Comparison of ENCODE assay signal across 7 cellular contexts in the genomic region with DNA sequence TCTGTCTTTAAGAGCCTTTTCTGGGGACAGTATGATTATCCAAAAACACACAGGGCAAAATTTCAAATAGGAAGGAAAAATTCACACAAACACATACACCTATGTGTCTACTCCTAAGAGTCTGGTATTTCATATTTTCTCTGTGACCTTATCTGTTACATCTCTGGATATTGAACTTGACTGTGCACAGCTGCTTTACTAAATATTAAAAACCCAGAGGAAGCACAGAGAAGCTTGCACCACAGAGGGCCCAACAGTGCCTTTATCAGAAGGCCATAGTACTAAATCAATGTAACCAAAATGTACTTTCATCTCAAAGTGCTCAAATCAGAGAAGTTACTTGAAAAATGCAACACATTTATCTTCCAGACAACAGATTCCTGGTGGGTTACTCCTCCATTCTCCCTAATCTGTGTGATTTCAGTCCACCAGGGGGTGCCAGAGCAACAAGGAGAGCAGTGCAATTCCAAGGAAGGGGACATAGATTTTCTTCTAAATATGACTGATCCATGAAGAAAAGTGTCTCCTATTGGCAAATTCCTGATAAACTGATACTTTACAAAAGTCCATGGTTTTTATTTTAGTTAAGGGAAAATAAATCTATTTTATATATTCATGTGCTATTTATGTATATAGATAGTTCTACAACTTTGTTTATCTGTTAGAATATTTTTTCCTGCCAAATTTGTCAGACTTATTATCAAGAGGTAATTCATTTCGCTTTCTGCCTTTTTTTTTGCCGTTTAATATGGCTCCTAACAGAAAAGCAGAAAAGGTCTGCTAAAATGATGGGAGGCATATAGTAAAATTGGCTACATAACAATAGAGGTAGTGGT.
DNase-seq lines count a peak whose midpoint lies in the region; ATAC-seq and TF ChIP-seq lines count a peak whose summit lies in the region.

No MANE protein-coding gene starts in this region.

- H4K20me1 ChIP-seq in PC-9 (ENCODE audit: insufficient read depth): no peaks in the 10 kb centered on the region

- no peak overlapping the region for H2AFZ ChIP-seq in PC-9

- POLR2A ChIA-PET in PC-9 (lab: Charles Lee; ENCODE audit: unreplicated experiment): no interaction called here

- no peaks in the 10 kb centered on the region for H3K79me2 ChIP-seq in PC-9 (ENCODE audit: low read depth)

- WGBS in thyroid gland, 2 donors: 60 to 61% methylated on average over 2 of the region's 2 CpGs

- H3K4me1 ChIP-seq in PC-9 (replicated peaks; ENCODE audit: insufficient read depth): no peaks in the 10 kb centered on the region
- H3K4me1 ChIP-seq in lower lobe of right lung: no peaks in the 10 kb centered on the region
- peaks cover 3 to 6% of the 10 kb centered on the region in 2 donors for H3K4me1 ChIP-seq in thyroid gland

- no peaks in the 10 kb centered on the region for H3K36me3 ChIP-seq in PC-9 (ENCODE audit: low read depth)
- H3K36me3 ChIP-seq in lower lobe of right lung: no peaks in the 10 kb centered on the region
- H3K36me3 ChIP-seq in thyroid gland: no peaks in the 10 kb centered on the region

- BruUV-seq in PC-9 (replicated peaks; lab: Mats Ljungman, UMichigan): no TSS peak

- intact Hi-C loops in PC-9 (cut with micrococcal nuclease; ENCODE audit: unreplicated experiment): loop anchor here (5.0 kb wide), 1 partner anchor 1573 kb away; no protein-coding TSS in a partner anchor
- intact Hi-C loops in dorsolateral prefrontal cortex (cut with DNase I): no loop called here
- intact Hi-C loops in lower lobe of right lung (cut with DNase I): no loop called here
- intact Hi-C loops in thyroid gland (cut with DNase I): no loop called here

- H3K9me3 ChIP-seq in PC-9 (ENCODE audit: insufficient read depth, low read depth): no peaks in the 10 kb centered on the region
- no peaks in the 10 kb centered on the region for H3K9me3 ChIP-seq in lower lobe of right lung
- no peaks in the 10 kb centered on the region for H3K9me3 ChIP-seq in thyroid gland

- no peaks in the 10 kb centered on the region for H3K27me3 ChIP-seq in PC-9 (ENCODE audit: insufficient read depth, low read depth)
- no peaks in the 10 kb centered on the region for H3K27me3 ChIP-seq in dorsolateral prefrontal cortex
- no peaks in the 10 kb centered on the region for H3K27me3 ChIP-seq in lower lobe of right lung (ENCODE audit: low read depth)
- H3K27me3 ChIP-seq in thyroid gland: no peaks in the 10 kb centered on the region

- H3K27ac ChIP-seq in PC-9 (no peak overlapping the region), dorsolateral prefrontal cortex (no peak overlapping the region), lower lobe of right lung (no peak overlapping the region), thyroid gland (no peak overlapping the region)

- H3K4me2 ChIP-seq in PC-9: no peak overlapping the region

- TF ChIP-seq POLR2A in thyroid gland (IDR thresholded peaks at IDR 0.05): no peak

- no peak overlapping the region for H3K4me3 ChIP-seq in PC-9
- no peak overlapping the region for H3K4me3 ChIP-seq in dorsolateral prefrontal cortex
- H3K4me3 ChIP-seq in lower lobe of right lung: no peak overlapping the region
- H3K4me3 ChIP-seq in thyroid gland (replicated peaks in 1 of 3): no peak overlapping the region

- CTCF ChIA-PET in PC-9 (lab: Charles Lee): no interaction called here

- no peaks in the 10 kb centered on the region for H3K9me2 ChIP-seq in PC-9 (ENCODE audit: insufficient read depth)

- TF ChIP-seq CTCF in PC-9 (conservative IDR thresholded peaks at IDR 0.05) (peak; percentile 88), dorsolateral prefrontal cortex (IDR thresholded peaks at IDR 0.05 in 54 of 56, conservative IDR thresholded peaks at IDR 0.05 in 2 of 56; ENCODE audit: low read depth in 1 of 56, partially characterized antibody in 56 of 56) (peak; percentile 67 to 90 (median 79)), lower lobe of right lung (IDR thresholded peaks at IDR 0.05) (peak; percentile 75), thyroid gland (IDR thresholded peaks at IDR 0.05) (peak; percentile 29 to 79 (median 54))

- H3F3A ChIP-seq in PC-9 (ENCODE audit: insufficient read depth, low read depth): no peaks in the 10 kb centered on the region

- DNase-seq in EL (peak; percentile 41), LHCN-M2 (ENCODE audit: low read depth) (peak; percentile 75), PC-9 (peak in 1 of 2 experiments; percentile 63), dorsolateral prefrontal cortex (peak in 8 of 10 donors; percentile 19 to 70 (median 62)), lower lobe of right lung (no peak), thyroid gland (peak; percentile 61 to 82)
- no peak for DNase-seq in activated CD4-positive, CD25-positive, alpha-beta regulatory T cell (lab: John Stamatoyannopoulos, UW)

- ATAC-seq in lower lobe of right lung: peak in 1 of 2 donors; percentile 77

Comparison
In these comparisons a context has a peak if more than half of its experiments do, and no peak if none do; other contexts are left out.
1. DNase-seq: peak in EL (single experiment), LHCN-M2 (single experiment), dorsolateral prefrontal cortex (8 of 10) and thyroid gland (2 of 2); none in lower lobe of right lung (single experiment) and activated CD4-positive, CD25-positive, alpha-beta regulatory T cell (0 of 4).
2. Peak in every context shown above with its lines, with median percentiles within 50 percentile points of each other: CTCF ChIP-seq.